Comparison of ENCODE assay signal across 32 cellular contexts in the genomic region with DNA sequence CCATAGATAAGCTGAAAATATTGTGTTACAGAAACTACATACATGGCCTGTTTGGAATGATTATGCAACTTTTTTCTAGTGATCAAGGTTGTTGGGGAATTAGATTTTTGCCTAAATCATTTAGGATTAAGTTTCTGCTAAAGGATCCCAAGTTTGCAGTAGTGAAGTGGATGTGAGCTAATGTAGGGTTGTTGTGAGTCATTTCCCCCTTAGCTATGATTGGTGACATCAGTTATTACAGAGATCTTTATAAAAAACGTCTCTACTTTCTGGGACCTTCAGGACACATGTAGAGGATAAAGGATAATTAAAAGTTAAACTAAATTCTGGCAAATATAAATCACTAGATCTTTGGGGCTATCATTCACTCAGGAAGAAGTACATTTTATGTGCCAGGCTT.
DNase-seq lines count a peak whose midpoint lies in the region; ATAC-seq, FAIRE-seq and TF ChIP-seq lines count a peak whose summit lies in the region.
"Had no signal": no experiment of that assay in that cellular context is flagged by ENCODE, and none has a peak within 500 bp of the region (broad histone marks: within the 10 kb centered on the region; RNA-seq: fewer than 3 reads in every experiment).

No MANE protein-coding gene starts in this region.

- CTCF ChIA-PET in mammary epithelial cell (lab: Charles Lee; ENCODE audit: low non-redundant PET), result interaction anchor here (0.5 kb wide), 1 partner anchor 28 kb away, joined by 3 read pairs; no protein-coding TSS in a partner anchor
- CTCF ChIA-PET in CD8-positive, alpha-beta memory T cell (lab: Charles Lee), result interaction anchor here (1.3 kb wide), 1 partner anchor 15 kb away, joined by 3 read pairs; no protein-coding TSS in a partner anchor
- CTCF ChIA-PET in HepG2 (lab: Yijun Ruan, JAX; ENCODE audit: low intra/inter-chr PET ratio, low total read pairs), result no interaction called here

- no peaks in the 10 kb centered on the region for H3K9me2 ChIP-seq in hepatocyte (replicated peaks; ENCODE audit: insufficient read depth)

- TF ChIP-seq EP300 in HepG2 (IDR thresholded peaks at IDR 0.05; ENCODE audit: low read depth in 2 of 2, low read length in 2 of 2) (no peak), HepG2 (CRISPR knock-in tag; IDR thresholded peaks at IDR 0.05; ENCODE audit: borderline replicate concordance) (no peak)

- no peak overlapping the region for H3K27ac Mint-ChIP-seq in CD8-positive, alpha-beta memory T cell
- H3K27ac Mint-ChIP-seq: activated CD4-positive, alpha-beta memory T cell treated with anti-CD3 and anti-CD28 coated beads for 36 hours; dendritic cell treated with granulocyte-macrophage colony-stimulating factor and Interleukin-4, amounts not matched to agents 40 ng/mL and 50 ng/mL, for 4 days; nephron; T-helper 1 cell treated with Interleukin-12 subunit alpha and Interleukin-12 subunit beta and Interleukin-4 antibody, amounts not matched to agents 30 μg/mL and 1 μg/mL, for 36 hours had no signal

- H3K36me3 Mint-ChIP-seq in CD8-positive, alpha-beta memory T cell, result no peaks in the 10 kb centered on the region
- H3K36me3 Mint-ChIP-seq: activated CD4-positive, alpha-beta memory T cell treated with anti-CD3 and anti-CD28 coated beads for 36 hours had no signal

- TF ChIP-seq RAD21 in HepG2 (CRISPR knock-in tag; IDR thresholded peaks at IDR 0.05), result no peak

- in situ Hi-C loops in mammary epithelial cell (cut with MboI; ENCODE audit: low sequenced_read_pairs in 2 of 2) (no loop called here), HepG2 (cut with HindIII; ENCODE audit: extremely low pct_ligation_motif_present, low pct_unique_long_range_greater_than_20kb) (no loop called here)

- no peak overlapping the region for H3K4me3 Mint-ChIP-seq in CD8-positive, alpha-beta memory T cell
- H3K4me3 Mint-ChIP-seq: activated CD4-positive, alpha-beta memory T cell treated with anti-CD3 and anti-CD28 coated beads for 36 hours; dendritic cell treated with granulocyte-macrophage colony-stimulating factor and Interleukin-4, amounts not matched to agents 40 ng/mL and 50 ng/mL, for 4 days; nephron; T-helper 1 cell treated with Interleukin-12 subunit alpha and Interleukin-12 subunit beta and Interleukin-4 antibody, amounts not matched to agents 30 μg/mL and 1 μg/mL, for 36 hours had no signal

- intact Hi-C loops in mammary epithelial cell (cut with micrococcal nuclease) (no loop called here), HepG2 (cut with micrococcal nuclease; ENCODE audit: unreplicated experiment) (no loop called here)

- H3K27ac ChIP-seq in mammary epithelial cell (ENCODE audit: insufficient read depth, low read depth, low read length) (no peak overlapping the region), hepatocyte (peak overlapping the region; percentile 27), HepG2 (ENCODE audit: extremely low read length, insufficient read depth, low read length) (no peak overlapping the region), Peyer's patch (no peak overlapping the region)
- H3K27ac ChIP-seq in CD8-positive, alpha-beta memory T cell (ENCODE audit: low read depth, low read length), result no peak overlapping the region
- H3K27ac ChIP-seq: BLaER1, lower lobe of right lung, ovary, tibial artery had no signal

- H3K4me1 ChIP-seq in mammary epithelial cell (ENCODE audit: insufficient read depth, low read length) (peaks cover 3% of the 10 kb centered on the region), hepatocyte (ENCODE audit: insufficient read depth) (no peaks in the 10 kb centered on the region), HepG2 (ENCODE audit: insufficient read depth, low read length) (peaks cover 6% of the 10 kb centered on the region), Peyer's patch (no peaks in the 10 kb centered on the region)
- H3K4me1 ChIP-seq in CD8-positive, alpha-beta memory T cell (ENCODE audit: insufficient read depth, low read length), result no peaks in the 10 kb centered on the region
- H3K4me1 ChIP-seq: BLaER1, lower lobe of right lung had no signal

- TF ChIP-seq POLR2A in HepG2 (IDR thresholded peaks at IDR 0.05; ENCODE audit: insufficient read depth in 1 of 2, low read depth in 2 of 2, low read length in 2 of 2) (no peak), Peyer's patch (IDR thresholded peaks at IDR 0.05) (no peak)

- H3K9me3 Mint-ChIP-seq in CD8-positive, alpha-beta memory T cell, result no peaks in the 10 kb centered on the region
- H3K9me3 Mint-ChIP-seq: activated CD4-positive, alpha-beta memory T cell treated with anti-CD3 and anti-CD28 coated beads for 36 hours; dendritic cell treated with granulocyte-macrophage colony-stimulating factor and Interleukin-4, amounts not matched to agents 40 ng/mL and 50 ng/mL, for 4 days; nephron; T-helper 1 cell treated with Interleukin-12 subunit alpha and Interleukin-12 subunit beta and Interleukin-4 antibody, amounts not matched to agents 30 μg/mL and 1 μg/mL, for 36 hours had no signal

- POLR2A ChIA-PET in CD8-positive, alpha-beta memory T cell (lab: Charles Lee), result no interaction called here
- POLR2A ChIA-PET in HepG2 (lab: Yijun Ruan, JAX), result no interaction called here

- TF ChIP-seq CTCF in mammary epithelial cell (conservative IDR thresholded peaks at IDR 0.05 in 1 of 2, IDR thresholded peaks at IDR 0.05 in 1 of 2; ENCODE audit: extremely low read depth in 1 of 2, insufficient read depth in 1 of 2, low read depth in 1 of 2, low read length in 2 of 2), result no peak
- TF ChIP-seq CTCF in hepatocyte (IDR thresholded peaks at IDR 0.05; ENCODE audit: poor library complexity), result no peak
- TF ChIP-seq CTCF in HepG2 (CRISPR knock-in tag; IDR thresholded peaks at IDR 0.05), result no peak
- no peak for TF ChIP-seq CTCF in Peyer's patch (IDR thresholded peaks at IDR 0.05)

- H3K9ac ChIP-seq in mammary epithelial cell (ENCODE audit: insufficient read depth, low read length), result no peak overlapping the region
- H3K9ac ChIP-seq in HepG2 (ENCODE audit: insufficient read depth, low read depth, low read length), result no peak overlapping the region
- H3K9ac ChIP-seq: BLaER1 had no signal

- dilution Hi-C loops in mammary epithelial cell (cut with HindIII; ENCODE audit: low sequenced_read_pairs), result no loop called here

- BruUV-seq in mammary epithelial cell (replicated peaks; lab: Mats Ljungman, UMichigan) (no TSS peak), HepG2 (replicated peaks; lab: Mats Ljungman, UMichigan) (no TSS peak)

- H2AFZ ChIP-seq in mammary epithelial cell (ENCODE audit: low read depth, low read length) (no peak overlapping the region), hepatocyte (no peak overlapping the region), HepG2 (ENCODE audit: low read length) (no peak overlapping the region)

- peaks cover 12 to 67% of the 10 kb centered on the region in 2 donors for H3K27me3 Mint-ChIP-seq in CD8-positive, alpha-beta memory T cell

- no peak for FAIRE-seq in HepG2 (lab: Jason Lieb, UNC)
- FAIRE-seq: GM12878, RCC 7860, small intestine, TTC549 had no signal

- 60% methylated on average over 1 of the region's 1 CpG for WGBS in mammary epithelial cell (ENCODE audit: low coverage, missing lambda C conversion rate)
- WGBS in hepatocyte (ENCODE audit: low lambda C conversion rate, missing lambda C conversion rate), result 24% methylated on average over 1 of the region's 1 CpG
- WGBS in HepG2 (ENCODE audit: low lambda C conversion rate), result 30% methylated on average over 1 of the region's 1 CpG

- H3K9me3 ChIP-seq in mammary epithelial cell (replicated peaks; ENCODE audit: insufficient read depth, low read length) (no peaks in the 10 kb centered on the region), hepatocyte (ENCODE audit: low read depth) (no peaks in the 10 kb centered on the region), HepG2 (ENCODE audit: low read length) (no peaks in the 10 kb centered on the region), Peyer's patch (no peaks in the 10 kb centered on the region)
- H3K9me3 ChIP-seq in CD8-positive, alpha-beta memory T cell (ENCODE audit: low read length), result no peaks in the 10 kb centered on the region
- H3K9me3 ChIP-seq: BLaER1, lower lobe of right lung, ovary, tibial artery had no signal

- H3K27me3 ChIP-seq in mammary epithelial cell (ENCODE audit: insufficient read depth, low read length), result no peaks in the 10 kb centered on the region
- no peaks in the 10 kb centered on the region for H3K27me3 ChIP-seq in hepatocyte
- H3K27me3 ChIP-seq in CD8-positive, alpha-beta memory T cell (ENCODE audit: insufficient read depth, low read length, poor library complexity, severe bottlenecking), result peaks cover 4% of the 10 kb centered on the region
- H3K27me3 ChIP-seq in HepG2 (ENCODE audit: control insufficient read depth in 1 of 2, insufficient read depth in 2 of 2, low read length in 2 of 2), result no peaks in the 10 kb centered on the region
- no peaks in the 10 kb centered on the region for H3K27me3 ChIP-seq in Peyer's patch
- H3K27me3 ChIP-seq: BLaER1, ovary, tibial artery had no signal

- no peak overlapping the region for H3K4me3 ChIP-seq in mammary epithelial cell (replicated peaks in 1 of 3; ENCODE audit: insufficient read depth in 1 of 3, low read depth in 2 of 3, low read length in 3 of 3)
- no peak overlapping the region for H3K4me3 ChIP-seq in hepatocyte
- H3K4me3 ChIP-seq in CD8-positive, alpha-beta memory T cell (ENCODE audit: low read length), result no peak overlapping the region
- H3K4me3 ChIP-seq in HepG2 (replicated peaks in 1 of 3; ENCODE audit: insufficient read depth in 1 of 3, low read depth in 2 of 3, low read length in 3 of 3), result no peak overlapping the region
- H3K4me3 ChIP-seq in Peyer's patch, result no peak overlapping the region
- H3K4me3 ChIP-seq: BLaER1, GM12878, lower lobe of right lung, ovary, tibial artery had no signal

- no peak overlapping the region for H3K4me2 ChIP-seq in mammary epithelial cell (ENCODE audit: insufficient read depth, low read depth, low read length)
- peak overlapping the region; percentile 25 for H3K4me2 ChIP-seq in hepatocyte
- H3K4me2 ChIP-seq in HepG2 (ENCODE audit: low read depth, low read length), result no peak overlapping the region
- H3K4me2 ChIP-seq: BLaER1 had no signal

- H3K36me3 ChIP-seq in mammary epithelial cell (ENCODE audit: insufficient read depth, low read length) (no peaks in the 10 kb centered on the region), hepatocyte (replicated peaks; ENCODE audit: insufficient read depth, low read depth) (no peaks in the 10 kb centered on the region), HepG2 (replicated peaks in 1 of 2; ENCODE audit: control insufficient read depth in 1 of 2, insufficient read depth in 2 of 2, low read length in 2 of 2) (no peaks in the 10 kb centered on the region), Peyer's patch (no peaks in the 10 kb centered on the region)
- H3K36me3 ChIP-seq in CD8-positive, alpha-beta memory T cell (ENCODE audit: insufficient read depth, low read length), result no peaks in the 10 kb centered on the region
- H3K36me3 ChIP-seq: BLaER1, lower lobe of right lung, ovary, tibial artery had no signal

- no peaks in the 10 kb centered on the region for H3K4me1 Mint-ChIP-seq in CD8-positive, alpha-beta memory T cell

- no peaks in the 10 kb centered on the region for H3K79me2 ChIP-seq in mammary epithelial cell (ENCODE audit: insufficient read depth, low read length)
- H3K79me2 ChIP-seq in hepatocyte, result no peaks in the 10 kb centered on the region
- no peaks in the 10 kb centered on the region for H3K79me2 ChIP-seq in HepG2 (ENCODE audit: insufficient read depth, low read length)

- H4K20me1 ChIP-seq in mammary epithelial cell (ENCODE audit: insufficient read depth, low read length), result no peaks in the 10 kb centered on the region
- no peaks in the 10 kb centered on the region for H4K20me1 ChIP-seq in hepatocyte (ENCODE audit: insufficient read depth, poor library complexity, severe bottlenecking)
- H4K20me1 ChIP-seq in HepG2 (ENCODE audit: insufficient read depth, low read length), result no peaks in the 10 kb centered on the region
- H4K20me1 ChIP-seq: BLaER1 had no signal

- peak; percentile 8 for DNase-seq in Daoy (ENCODE audit: low read depth)
- DNase-seq in LHCN-M2 (ENCODE audit: low read depth), result peak; percentile 23
- peak; percentile 21 for DNase-seq in mammary epithelial cell
- no peak for DNase-seq in hepatocyte (ENCODE audit: low spot score)
- no peak for DNase-seq in CD8-positive, alpha-beta memory T cell
- no peak for DNase-seq in HepG2 (ENCODE audit: low spot score)
- DNase-seq in Peyer's patch, result no peak
- DNase-seq: ACHN; activated CD4-positive, alpha-beta memory T cell treated with anti-CD3 and anti-CD28 coated beads for 36 hours; activated CD4-positive, CD25-positive, alpha-beta regulatory T cell treated with anti-CD3 and anti-CD28 coated beads, Interleukin-2, amount 50 U/mL, for 72 hours; activated CD8-positive, alpha-beta memory T cell treated with anti-CD3 and anti-CD28 coated beads, Interleukin-2, amount 50 U/mL, for 48 hours; activated naive CD4-positive, alpha-beta T cell treated with anti-CD3 and anti-CD28 coated beads, Interleukin-2, amount 50 U/mL, for 16 hours; amniotic stem cell; central memory CD4-positive, alpha-beta T cell; COR-L47; head of caudate nucleus; lower lobe of right lung; NCI-H1105 treated with DMSO at 0.1 percent for 48 hours; NCI-H2029 treated with DMSO at 0.1 percent for 48 hours; NCI-H526; ovary; small intestine; stimulated activated CD4-positive, alpha-beta T cell treated with anti-CD3 and anti-CD28 coated beads, Interleukin-1b, Interleukin-23, amount 100 ng/mL, for 48 hours; tibial artery had no signal

- ATAC-seq in HepG2, result no peak
- no peak for ATAC-seq in HG03442 (IDR thresholded peaks at IDR 0.05; ENCODE audit: unreplicated experiment)
- ATAC-seq: GM12878, lower lobe of right lung had no signal

Comparison
In these comparisons a context has a peak if more than half of its experiments do, and no peak if none do; other contexts are left out.
1. DNase-seq: peak in Daoy (single experiment), LHCN-M2 (single experiment) and mammary epithelial cell (single experiment); none in hepatocyte (single experiment), CD8-positive, alpha-beta memory T cell (0 of 5), HepG2 (single experiment) and Peyer's patch (0 of 3).